In the genomic region with DNA sequence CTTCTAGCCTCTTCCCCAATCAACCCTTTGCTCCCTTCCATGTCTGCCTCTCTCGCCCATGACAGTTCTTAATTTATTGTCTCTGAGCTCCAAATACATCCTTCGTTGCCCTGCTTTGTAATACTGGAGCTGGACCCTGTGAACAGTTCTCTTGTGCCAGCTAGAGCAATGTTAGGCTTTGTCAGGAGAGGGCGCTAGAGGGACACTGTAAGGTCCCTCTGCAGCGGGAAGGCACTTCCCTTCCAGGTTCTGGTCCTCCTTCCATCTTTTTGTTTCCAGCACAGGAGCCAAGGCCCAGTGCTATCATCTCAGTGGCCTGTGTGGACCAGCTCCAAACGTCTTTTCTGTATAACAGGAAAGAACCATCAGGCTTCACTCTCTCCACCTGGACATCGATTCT, we compare ENCODE assay signal across 8 cellular contexts.
DNase-seq lines count a peak whose midpoint lies in the region; ATAC-seq and TF ChIP-seq lines count a peak whose summit lies in the region.

No MANE protein-coding gene starts in this region.

- H3K9me3 ChIP-seq in liver (ENCODE audit: control insufficient read depth in 4 of 4, low read length in 3 of 4), result no peaks in the 10 kb centered on the region
- no peaks in the 10 kb centered on the region for H3K9me3 ChIP-seq in CD8-positive, alpha-beta T cell (ENCODE audit: low read length)

- CTCF ChIA-PET in CD8-positive, alpha-beta T cell (lab: Charles Lee), result interaction anchor here (0.6 kb wide), 1 partner anchor 254 kb away, joined by 3 read pairs; no protein-coding TSS in a partner anchor

- H3K4me3 Mint-ChIP-seq in CD8-positive, alpha-beta T cell, result no peak overlapping the region

- no peak overlapping the region for H3K27ac Mint-ChIP-seq in CD8-positive, alpha-beta T cell

- peak; percentile 39 for TF ChIP-seq CTCF in WI38 (IDR thresholded peaks at IDR 0.05; ENCODE audit: low read depth, low read length)
- TF ChIP-seq CTCF in liver (IDR thresholded peaks at IDR 0.05; ENCODE audit: low read depth, low read length, missing input control), result peak; percentile 32
- no peak for TF ChIP-seq CTCF in CD8-positive, alpha-beta T cell (IDR thresholded peaks at IDR 0.05)

- peaks cover 18% of the 10 kb centered on the region for H3K27me3 Mint-ChIP-seq in CD8-positive, alpha-beta T cell (ENCODE audit: low read depth)

- H3K9ac ChIP-seq in liver (ENCODE audit: low read depth in 1 of 2, low read length in 2 of 2), result no peak overlapping the region

- H3K36me3 Mint-ChIP-seq in CD8-positive, alpha-beta T cell, result no peaks in the 10 kb centered on the region

- no peak for ATAC-seq in CD8-positive, alpha-beta T cell
- ATAC-seq in HG02678 (IDR thresholded peaks at IDR 0.05; ENCODE audit: unreplicated experiment), result no peak

- DNase-seq in NCI-H2107 treated with DMSO at 0.1 percent for 48 hours (lab: John Stamatoyannopoulos, UW; ENCODE audit: unreplicated experiment) (peak; percentile 11), NCI-H2107 (lab: John Stamatoyannopoulos, UW) (no peak), HuH-7 (ENCODE audit: low spot score) (peak; percentile 44)
- no peak for DNase-seq in CD8-positive, alpha-beta T cell
- no peak for DNase-seq in activated CD8-positive, alpha-beta memory T cell treated with anti-CD3 and anti-CD28 coated beads, Interleukin-2, amount 50 U/mL, for 48 hours

- POLR2A ChIA-PET in CD8-positive, alpha-beta T cell (lab: Charles Lee), result no interaction called here

- H3K9me3 Mint-ChIP-seq in CD8-positive, alpha-beta T cell, result peaks cover 3% of the 10 kb centered on the region

- H3K4me1 Mint-ChIP-seq in CD8-positive, alpha-beta T cell (ENCODE audit: low read depth), result no peaks in the 10 kb centered on the region

- H3K4me3 ChIP-seq in WI38 (ENCODE audit: low read depth, low read length), result no peak overlapping the region
- no peak overlapping the region for H3K4me3 ChIP-seq in liver (ENCODE audit: low read depth in 1 of 3, low read length in 3 of 3)
- no peak overlapping the region for H3K4me3 ChIP-seq in CD8-positive, alpha-beta T cell (ENCODE audit: low read depth, low read length)

- no peaks in the 10 kb centered on the region for H3K36me3 ChIP-seq in liver (ENCODE audit: control insufficient read depth in 4 of 4, insufficient read depth in 3 of 4, low read depth in 1 of 4, low read length in 3 of 4)
- no peaks in the 10 kb centered on the region for H3K36me3 ChIP-seq in CD8-positive, alpha-beta T cell (ENCODE audit: insufficient read depth, low read length)

- H3K27ac ChIP-seq in liver (ENCODE audit: low read depth in 1 of 2, low read length in 2 of 2), result no peak overlapping the region
- H3K27ac ChIP-seq in CD8-positive, alpha-beta T cell (ENCODE audit: low read depth, low read length), result no peak overlapping the region

- no peaks in the 10 kb centered on the region for H3K27me3 ChIP-seq in liver (ENCODE audit: control insufficient read depth in 4 of 4, insufficient read depth in 4 of 4, low read length in 3 of 4)
- H3K27me3 ChIP-seq in CD8-positive, alpha-beta T cell (ENCODE audit: insufficient read depth, low read length), result no peaks in the 10 kb centered on the region

- intact Hi-C loops in CD8-positive, alpha-beta T cell (cut with DNase I, micrococcal nuclease), result no loop called here

- 53% methylated on average over 6 of the region's 6 CpGs for WGBS in liver

- no peak for TF ChIP-seq RAD21 in liver (IDR thresholded peaks at IDR 0.05)

- no peaks in the 10 kb centered on the region for H3K4me1 ChIP-seq in liver (ENCODE audit: control insufficient read depth in 4 of 4, insufficient read depth in 4 of 4, low read length in 3 of 4)
- no peaks in the 10 kb centered on the region for H3K4me1 ChIP-seq in CD8-positive, alpha-beta T cell (ENCODE audit: insufficient read depth, low read length)

TF ChIP-seq in liver, 16 proteins besides CTCF, POLR2A, EP300 and RAD21:
- TF ChIP-seq EGR1 (IDR thresholded peaks at IDR 0.05; ENCODE audit: low read depth in 2 of 2) (no peak), TAF1 (conservative IDR thresholded peaks at IDR 0.05) (no peak), HNF4A (conservative IDR thresholded peaks at IDR 0.05) (no peak), FOXA1 (IDR thresholded peaks at IDR 0.05) (no peak), HNF4G (IDR thresholded peaks at IDR 0.05) (no peak), NR2F2 (IDR thresholded peaks at IDR 0.05) (no peak), RXRA (IDR thresholded peaks at IDR 0.05) (no peak), FOXA2 (IDR thresholded peaks at IDR 0.05) (no peak), JUND (IDR thresholded peaks at IDR 0.05) (no peak), SP1 (IDR thresholded peaks at IDR 0.05) (no peak), GABPA (IDR thresholded peaks at IDR 0.05 in 1 of 2, conservative IDR thresholded peaks at IDR 0.05 in 1 of 2) (no peak), YY1 (IDR thresholded peaks at IDR 0.05) (no peak)
- TF ChIP-seq, protein P1, sequence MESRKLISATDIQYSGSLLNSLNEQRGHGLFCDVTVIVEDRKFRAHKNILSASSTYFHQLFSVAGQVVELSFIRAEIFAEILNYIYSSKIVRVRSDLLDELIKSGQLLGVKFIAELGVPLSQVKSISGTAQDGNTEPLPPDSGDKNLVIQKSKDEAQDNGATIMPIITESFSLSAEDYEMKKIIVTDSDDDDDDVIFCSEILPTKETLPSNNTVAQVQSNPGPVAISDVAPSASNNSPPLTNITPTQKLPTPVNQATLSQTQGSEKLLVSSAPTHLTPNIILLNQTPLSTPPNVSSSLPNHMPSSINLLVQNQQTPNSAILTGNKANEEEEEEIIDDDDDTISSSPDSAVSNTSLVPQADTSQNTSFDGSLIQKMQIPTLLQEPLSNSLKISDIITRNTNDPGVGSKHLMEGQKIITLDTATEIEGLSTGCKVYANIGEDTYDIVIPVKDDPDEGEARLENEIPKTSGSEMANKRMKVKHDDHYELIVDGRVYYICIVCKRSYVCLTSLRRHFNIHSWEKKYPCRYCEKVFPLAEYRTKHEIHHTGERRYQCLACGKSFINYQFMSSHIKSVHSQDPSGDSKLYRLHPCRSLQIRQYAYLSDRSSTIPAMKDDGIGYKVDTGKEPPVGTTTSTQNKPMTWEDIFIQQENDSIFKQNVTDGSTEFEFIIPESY (IDR thresholded peaks at IDR 0.05), result no peak
- TF ChIP-seq, protein P2, sequence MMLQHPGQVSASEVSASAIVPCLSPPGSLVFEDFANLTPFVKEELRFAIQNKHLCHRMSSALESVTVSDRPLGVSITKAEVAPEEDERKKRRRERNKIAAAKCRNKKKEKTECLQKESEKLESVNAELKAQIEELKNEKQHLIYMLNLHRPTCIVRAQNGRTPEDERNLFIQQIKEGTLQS (IDR thresholded peaks at IDR 0.05), result no peak
- TF ChIP-seq, protein P3, sequence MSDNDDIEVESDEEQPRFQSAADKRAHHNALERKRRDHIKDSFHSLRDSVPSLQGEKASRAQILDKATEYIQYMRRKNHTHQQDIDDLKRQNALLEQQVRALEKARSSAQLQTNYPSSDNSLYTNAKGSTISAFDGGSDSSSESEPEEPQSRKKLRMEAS (IDR thresholded peaks at IDR 0.05), result no peak
- TF ChIP-seq, protein P4, sequence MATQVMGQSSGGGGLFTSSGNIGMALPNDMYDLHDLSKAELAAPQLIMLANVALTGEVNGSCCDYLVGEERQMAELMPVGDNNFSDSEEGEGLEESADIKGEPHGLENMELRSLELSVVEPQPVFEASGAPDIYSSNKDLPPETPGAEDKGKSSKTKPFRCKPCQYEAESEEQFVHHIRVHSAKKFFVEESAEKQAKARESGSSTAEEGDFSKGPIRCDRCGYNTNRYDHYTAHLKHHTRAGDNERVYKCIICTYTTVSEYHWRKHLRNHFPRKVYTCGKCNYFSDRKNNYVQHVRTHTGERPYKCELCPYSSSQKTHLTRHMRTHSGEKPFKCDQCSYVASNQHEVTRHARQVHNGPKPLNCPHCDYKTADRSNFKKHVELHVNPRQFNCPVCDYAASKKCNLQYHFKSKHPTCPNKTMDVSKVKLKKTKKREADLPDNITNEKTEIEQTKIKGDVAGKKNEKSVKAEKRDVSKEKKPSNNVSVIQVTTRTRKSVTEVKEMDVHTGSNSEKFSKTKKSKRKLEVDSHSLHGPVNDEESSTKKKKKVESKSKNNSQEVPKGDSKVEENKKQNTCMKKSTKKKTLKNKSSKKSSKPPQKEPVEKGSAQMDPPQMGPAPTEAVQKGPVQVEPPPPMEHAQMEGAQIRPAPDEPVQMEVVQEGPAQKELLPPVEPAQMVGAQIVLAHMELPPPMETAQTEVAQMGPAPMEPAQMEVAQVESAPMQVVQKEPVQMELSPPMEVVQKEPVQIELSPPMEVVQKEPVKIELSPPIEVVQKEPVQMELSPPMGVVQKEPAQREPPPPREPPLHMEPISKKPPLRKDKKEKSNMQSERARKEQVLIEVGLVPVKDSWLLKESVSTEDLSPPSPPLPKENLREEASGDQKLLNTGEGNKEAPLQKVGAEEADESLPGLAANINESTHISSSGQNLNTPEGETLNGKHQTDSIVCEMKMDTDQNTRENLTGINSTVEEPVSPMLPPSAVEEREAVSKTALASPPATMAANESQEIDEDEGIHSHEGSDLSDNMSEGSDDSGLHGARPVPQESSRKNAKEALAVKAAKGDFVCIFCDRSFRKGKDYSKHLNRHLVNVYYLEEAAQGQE (IDR thresholded peaks at IDR 0.05), result no peak

Comparison
In these comparisons a context has a peak if more than half of its experiments do, and no peak if none do; other contexts are left out.
1. DNase-seq: peak in NCI-H2107 treated with DMSO at 0.1 percent for 48 hours (single experiment) and HuH-7 (single experiment); none in NCI-H2107 (single experiment), CD8-positive, alpha-beta T cell (0 of 7) and activated CD8-positive, alpha-beta memory T cell treated with anti-CD3 and anti-CD28 coated beads, Interleukin-2, amount 50 U/mL, for 48 hours (single experiment).